ENCODE assay signal across 8 cellular contexts in the genomic region with DNA sequence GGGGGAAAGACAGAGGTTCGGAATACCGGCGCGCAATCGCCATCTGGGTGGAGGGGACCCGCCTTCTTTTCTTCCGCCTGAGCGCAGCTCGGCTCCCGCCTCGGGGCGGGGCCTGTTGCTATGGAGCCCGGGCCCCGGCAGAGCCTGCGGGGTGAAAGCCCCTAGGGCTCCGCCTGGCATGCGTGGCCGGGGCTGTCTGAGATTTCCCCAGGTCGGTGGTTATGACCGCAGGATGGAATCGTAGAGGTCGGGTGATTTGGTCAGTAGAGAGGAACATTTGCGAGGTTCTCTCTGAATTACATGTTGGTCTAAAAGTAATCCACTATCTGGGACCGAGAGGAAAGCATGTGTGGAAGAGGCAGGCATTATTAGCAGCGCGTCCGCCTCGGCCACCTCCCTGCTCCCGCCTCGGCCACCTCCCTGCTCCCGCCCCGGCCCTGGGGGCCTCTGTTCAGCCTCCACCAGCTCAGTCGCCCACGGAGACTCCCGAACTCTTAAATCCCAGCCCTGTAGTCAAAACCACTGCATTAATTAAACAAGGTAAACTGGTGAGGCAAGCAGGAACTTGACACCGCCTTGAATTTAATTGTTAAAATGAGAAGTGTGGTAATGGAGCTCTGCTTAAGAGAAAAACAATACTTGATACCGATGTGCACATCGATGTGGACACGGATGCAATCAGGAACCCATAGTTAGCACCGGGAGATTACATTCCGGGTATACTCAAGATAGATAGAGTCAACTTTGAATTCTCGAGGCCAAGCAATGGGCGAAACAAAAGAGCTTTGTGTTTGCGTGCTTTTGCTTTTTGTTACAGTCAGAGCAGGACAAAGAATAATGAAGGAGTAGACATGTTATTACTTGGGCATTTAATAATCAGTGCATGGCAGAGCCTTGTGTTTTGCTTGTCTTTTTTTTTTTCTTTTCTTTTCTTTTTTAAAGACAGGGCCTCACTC. TPM values are rescaled to one million over a fixed set of nuclear protein-coding genes. Genes with fewer than 3 reads are reported as not detected.
A peak's percentile ranks its signal among the peaks of the same experiment; 100 is the strongest.
DNase-seq lines count a peak whose midpoint lies in the region; ATAC-seq and TF ChIP-seq lines count a peak whose summit lies in the region.

No MANE protein-coding gene starts in this region.

- DNase-seq in AG09309 (ENCODE audit: low read depth) (no peak), NCI-H460 (ENCODE audit: extremely low read depth, low read depth) (peak; percentile 54), dedifferentiated amniotic fluid mesenchymal stem cell (ENCODE audit: extremely low spot score) (peak; percentile 49), left lobe of liver (ENCODE audit: low spot score) (peak; percentile 65)
- peak; percentile 79 for DNase-seq in activated CD4-positive, alpha-beta T cell treated with anti-CD3 and anti-CD28 coated beads, Interleukin-2, amount 50 U/mL, for 1 hour
- DNase-seq in stimulated activated CD4-positive, alpha-beta T cell treated with anti-CD3 and anti-CD28 coated beads, Interleukin-4, amount 100 ng/mL, for 1 hour: peak; percentile 86

- ATAC-seq in GM19035 (IDR thresholded peaks at IDR 0.05; ENCODE audit: unreplicated experiment): peak; percentile 99
- peak; percentile 96 for ATAC-seq in HG03175 (IDR thresholded peaks at IDR 0.05; ENCODE audit: unreplicated experiment)
- ATAC-seq in left lobe of liver: peak; percentile 97

- TF ChIP-seq CTCF in AG09309 (IDR thresholded peaks at IDR 0.05; ENCODE audit: control insufficient read depth, insufficient read depth, low read depth, low read length, missing control alignments): no peak

- H3K4me3 ChIP-seq in AG09309 (ENCODE audit: control insufficient read depth, low read depth, low read length): peak overlapping the region; percentile 61

RNA-seq across cellular contexts. Expression of a gene that starts 45.2 kb away (rescaled TPM):
- 73.0 and 73.1 TPM in 2 replicates for total RNA-seq in NCI-H460 (2014; rRNA removed; shearing (Covaris generic))
- 22.8 and 35.8 TPM in 2 replicates for polyA plus RNA-seq in NCI-H460 (2014; cell fraction: nucleus; rRNA removed)
- 10.8 TPM for total RNA-seq in left lobe of liver
